In genomic region chr15:52137432-52138357, GRCh38 we compare ENCODE assay signal across 1 cellular context.
TF ChIP-seq lines count a peak whose summit lies in the region.

No MANE protein-coding gene starts in this region.

TF ChIP-seq in HepG2, 621 proteins besides CTCF, POLR2A, EP300 and RAD21 (continued from another document and continues in another):
- TF ChIP-seq ZBTB40 (IDR thresholded peaks at IDR 0.05), result no peak
- TF ChIP-seq ZBTB40 (CRISPR knock-in tag; IDR thresholded peaks at IDR 0.05), result no peak
- no peak; the same call in 1 of the 2 replicates for TF ChIP-seq ZNF280B (CRISPR knock-in tag; IDR thresholded peaks at IDR 0.05; ENCODE audit: borderline replicate concordance)
- TF ChIP-seq KLF15 (CRISPR knock-in tag; IDR thresholded peaks at IDR 0.05; ENCODE audit: borderline replicate concordance), result no peak
- TF ChIP-seq PLRG1 (conservative IDR thresholded peaks at IDR 0.05), result no peak
- no peak for TF ChIP-seq ZNF792 (CRISPR knock-in tag; IDR thresholded peaks at IDR 0.05)
- TF ChIP-seq ZNF839 (CRISPR knock-in tag; IDR thresholded peaks at IDR 0.05; ENCODE audit: borderline replicate concordance), result no peak
- TF ChIP-seq ZNF530 (CRISPR knock-in tag; IDR thresholded peaks at IDR 0.05; ENCODE audit: low read depth), result no peak
- no peak for TF ChIP-seq NFAT5 (CRISPR knock-in tag; IDR thresholded peaks at IDR 0.05)
- no peak for TF ChIP-seq NFIB (CRISPR knock-in tag; IDR thresholded peaks at IDR 0.05; ENCODE audit: borderline replicate concordance)
- no peak for TF ChIP-seq MLLT10 (CRISPR knock-in tag; IDR thresholded peaks at IDR 0.05)
- TF ChIP-seq ZBTB10 (CRISPR knock-in tag; IDR thresholded peaks at IDR 0.05; ENCODE audit: borderline replicate concordance), result no peak
- TF ChIP-seq FOXK1 (CRISPR knock-in tag; IDR thresholded peaks at IDR 0.05; ENCODE audit: borderline replicate concordance, low read depth), result 0 out of 2 replicates have a peak, but pooled peaks have one; percentile 18
- TF ChIP-seq FOXK2 (IDR thresholded peaks at IDR 0.05), result no peak
- TF ChIP-seq ZNF260 (CRISPR knock-in tag; IDR thresholded peaks at IDR 0.05; ENCODE audit: borderline replicate concordance, low read depth), result no peak
- 0 out of 2 replicates have a peak, but pooled peaks have one; percentile 63 for TF ChIP-seq MTERF4 (CRISPR knock-in tag; IDR thresholded peaks at IDR 0.05)
- TF ChIP-seq ZNF496 (CRISPR knock-in tag; IDR thresholded peaks at IDR 0.05; ENCODE audit: insufficient replicate concordance), result no peak
- no peak for TF ChIP-seq ZNF784 (CRISPR knock-in tag; IDR thresholded peaks at IDR 0.05; ENCODE audit: borderline replicate concordance)
- TF ChIP-seq SUZ12 (IDR thresholded peaks at IDR 0.05; ENCODE audit: low read depth, low read length), result no peak
- no peak for TF ChIP-seq PRDM4 (CRISPR knock-in tag; IDR thresholded peaks at IDR 0.05; ENCODE audit: borderline replicate concordance)
- no peak for TF ChIP-seq ZNF570 (CRISPR knock-in tag; IDR thresholded peaks at IDR 0.05; ENCODE audit: borderline replicate concordance)
- TF ChIP-seq FLYWCH1 (CRISPR knock-in tag; IDR thresholded peaks at IDR 0.05), result no peak
- no peak for TF ChIP-seq ZNF121 (CRISPR knock-in tag; IDR thresholded peaks at IDR 0.05)
- TF ChIP-seq EEA1 (CRISPR knock-in tag; IDR thresholded peaks at IDR 0.05; ENCODE audit: borderline replicate concordance), result no peak
- 0 out of 2 replicates have a peak, but pooled peaks have one; percentile 26 for TF ChIP-seq RXRB (CRISPR knock-in tag; IDR thresholded peaks at IDR 0.05; ENCODE audit: borderline replicate concordance)
- no peak for TF ChIP-seq ZNF782 (CRISPR knock-in tag; IDR thresholded peaks at IDR 0.05; ENCODE audit: borderline replicate concordance)
- no peak for TF ChIP-seq PAX8 (CRISPR knock-in tag; IDR thresholded peaks at IDR 0.05; ENCODE audit: borderline replicate concordance)
- TF ChIP-seq RORA (CRISPR knock-in tag; IDR thresholded peaks at IDR 0.05), result no peak
- 0 out of 2 replicates have a peak, but pooled peaks have one; percentile 16 for TF ChIP-seq MEF2D (CRISPR knock-in tag; IDR thresholded peaks at IDR 0.05)
- no peak for TF ChIP-seq PHF21A (CRISPR knock-in tag; IDR thresholded peaks at IDR 0.05)
- no peak; the same call in 1 of the 2 replicates for TF ChIP-seq BORCS8-MEF2B (CRISPR knock-in tag; IDR thresholded peaks at IDR 0.05)
- TF ChIP-seq SOX5 (CRISPR knock-in tag; IDR thresholded peaks at IDR 0.05; ENCODE audit: borderline replicate concordance), result peak; percentile 34; the same call in 1 of the 2 replicates
- no peak for TF ChIP-seq KLF13 (CRISPR knock-in tag; IDR thresholded peaks at IDR 0.05)
